ENCODE assay signal across 21 cellular contexts in genomic region chr5:125294844-125295243, GRCh38.
"Had no signal": no experiment of that assay in that cellular context is flagged by ENCODE, and none has a peak within 500 bp of the region (broad histone marks: within the 10 kb centered on the region; RNA-seq: fewer than 3 reads in every experiment).

No MANE protein-coding gene starts in this region.

- DNase-seq: cortex of kidney; dorsolateral prefrontal cortex; effector CD8-positive, alpha-beta T cell; heart left ventricle; hippocampal formation; left lung; naive B cell; occipital lobe; pancreas; spleen; stimulated activated CD4-positive, alpha-beta T cell treated with anti-CD3 and anti-CD28 coated beads, Interleukin-15, amount 100 ng/mL, for 24 hours; stimulated activated CD4-positive, alpha-beta T cell treated with anti-CD3 and anti-CD28 coated beads, Interleukin-1b, Interleukin-23, amount 100 ng/mL, for 48 hours; stimulated activated CD4-positive, alpha-beta T cell treated with anti-CD3 and anti-CD28 coated beads, Interleukin-4, amount 100 ng/mL, for 24 hours; tibial artery; upper lobe of left lung; uterus had no signal

- H3K27me3 ChIP-seq: dorsolateral prefrontal cortex, heart left ventricle, left lung, pancreas, spleen, tibial artery, upper lobe of left lung, uterus had no signal

- H3K4me3 ChIP-seq: dorsolateral prefrontal cortex, heart left ventricle, left lung, lung, pancreas, prostate gland, spleen, tibial artery, upper lobe of left lung, uterus had no signal

- H3K9me3 ChIP-seq: heart left ventricle, left lung, pancreas, prostate gland, spleen, tibial artery, upper lobe of left lung, uterus had no signal

- H3K36me3 ChIP-seq: heart left ventricle, left lung, pancreas, prostate gland, spleen, tibial artery, upper lobe of left lung, uterus had no signal

- ATAC-seq: left lung; pancreas; sciatic nerve; stimulated activated memory B cell treated with anti-CD40 and anti-IgM and Interleukin-4, amounts not matched to agents 10 μg/mL and 1 μg/mL and 100 μg/mL, for 72 hours had no signal

- H3K4me1 ChIP-seq: left lung, pancreas, prostate gland, tibial artery, upper lobe of left lung, uterus had no signal

- FAIRE-seq: frontal cortex, pancreas had no signal

- H3K27ac ChIP-seq: dorsolateral prefrontal cortex, heart left ventricle, left lung, pancreas, prostate gland, spleen, tibial artery, upper lobe of left lung, uterus had no signal
